ENCODE assay signal across 24 cellular contexts in genomic region chr5:8693341-8693844, GRCh38.
"Had no signal": no experiment of that assay in that cellular context is flagged by ENCODE, and none has a peak within 500 bp of the region (broad histone marks: within the 10 kb centered on the region; RNA-seq: fewer than 3 reads in every experiment).

No MANE protein-coding gene starts in this region.

- H3K27me3 ChIP-seq: left lung, tibial nerve, vagina had no signal

- H3K9ac ChIP-seq: parathyroid adenoma had no signal

- H3K79me2 ChIP-seq: parathyroid adenoma had no signal

- FAIRE-seq: islet of Langerhans, kidney had no signal

- H3K4me3 ChIP-seq: left lung, lower lobe of right lung, psoas muscle, smooth muscle cell, tibial nerve, vagina had no signal

- H2AFZ ChIP-seq: parathyroid adenoma had no signal

- H3K4me1 ChIP-seq: left lung, lower lobe of right lung, parathyroid adenoma, psoas muscle, vagina had no signal

- DNase-seq: hypothalamus; immature natural killer cell; kidney; left colon; left lung; lower lobe of right lung; mammary epithelial cell; mesenchymal stem cell; naive thymus-derived CD8-positive, alpha-beta T cell; nucleus accumbens; psoas muscle; stimulated activated CD4-positive, alpha-beta T cell treated with anti-CD3 and anti-CD28 coated beads, Interleukin-1b, Interleukin-23, amount 100 ng/mL, for 48 hours; stimulated activated CD4-positive, alpha-beta T cell treated with anti-CD3 and anti-CD28 coated beads, Interleukin-2, amount 100 ng/mL, for 48 hours; stimulated activated CD4-positive, alpha-beta T cell treated with anti-CD3 and anti-CD28 coated beads, Interleukin-4, amount 100 ng/mL, for 4 hours; stimulated activated CD8-positive, alpha-beta memory T cell treated with anti-CD3 and anti-CD28 coated beads, Interleukin-4, amount 100 ng/mL, for 48 hours; stimulated activated naive CD4-positive, alpha-beta T cell treated with Interleukin-2 at 50 U/mL for 16 hours; stimulated activated naive CD8-positive, alpha-beta T cell treated with anti-CD3 and anti-CD28 coated beads, Interleukin-15, amount 100 ng/mL, for 72 hours; substantia nigra had no signal

- H3K36me3 ChIP-seq: left lung, lower lobe of right lung, tibial nerve, vagina had no signal

- H3K9me3 ChIP-seq: left lung, lower lobe of right lung, psoas muscle, tibial nerve, vagina had no signal

- ATAC-seq: left colon; left lung; naive thymus-derived CD8-positive, alpha-beta T cell; psoas muscle; stimulated activated memory B cell treated with anti-CD40 and anti-IgM and Interleukin-4, amounts not matched to agents 10 μg/mL and 1 μg/mL and 100 μg/mL, for 72 hours; stimulated activated naive CD8-positive, alpha-beta T cell treated with anti-CD3 and anti-CD28 coated beads, Interleukin-15, amount 100 ng/mL, for 72 hours had no signal

- H3K4me2 ChIP-seq: smooth muscle cell had no signal

- H3K27ac ChIP-seq: lower lobe of right lung, parathyroid adenoma, psoas muscle, tibial nerve, vagina had no signal
